Comparison of ENCODE assay signal across 8 cellular contexts in genomic region chrX:53421125-53421524, GRCh38. TPM values are rescaled to one million over a fixed set of nuclear protein-coding genes. Genes with fewer than 3 reads are reported as not detected.
A peak's percentile ranks its signal among the peaks of the same experiment; 100 is the strongest.
DNase-seq lines count a peak whose midpoint lies in the region; ATAC-seq and TF ChIP-seq lines count a peak whose summit lies in the region.

No MANE protein-coding gene starts in this region.

- no peak for DNase-seq in activated naive CD4-positive, alpha-beta T cell treated with anti-CD3 and anti-CD28 coated beads for 36 hours
- DNase-seq in activated naive CD4-positive, alpha-beta T cell (lab: John Stamatoyannopoulos, UW), result no peak
- DNase-seq in activated CD8-positive, alpha-beta T cell treated with anti-CD3 and anti-CD28 coated beads, Interleukin-2, amount 10 ng/mL, durations not matched to agents 7 days and 5 days, result no peak
- no peak for DNase-seq in suprapubic skin (ENCODE audit: low spot score in 2 of 2)
- no peak for DNase-seq in foreskin melanocyte
- no peak for DNase-seq in epidermal melanocyte (ENCODE audit: insufficient read length, low spot score)
- no peak for DNase-seq in NCI-H226

- WGBS in suprapubic skin, result 13% methylated on average over 2 of the region's 2 CpGs

- H3K36me3 Mint-ChIP-seq in activated naive CD4-positive, alpha-beta T cell treated with anti-CD3 and anti-CD28 coated beads for 36 hours (ENCODE audit: low read depth), result peaks cover 17% of the 10 kb centered on the region
- H3K36me3 Mint-ChIP-seq in activated CD8-positive, alpha-beta T cell treated with anti-CD3 and anti-CD28 coated beads, Interleukin-2, amount 10 ng/mL, durations not matched to agents 7 days and 5 days (ENCODE audit: low read depth), result peaks cover 18% of the 10 kb centered on the region

- H3K4me1 Mint-ChIP-seq in activated naive CD4-positive, alpha-beta T cell treated with anti-CD3 and anti-CD28 coated beads for 36 hours (ENCODE audit: low read depth), result peaks cover 30% of the 10 kb centered on the region
- peaks cover 26% of the 10 kb centered on the region for H3K4me1 Mint-ChIP-seq in activated CD8-positive, alpha-beta T cell treated with anti-CD3 and anti-CD28 coated beads, Interleukin-2, amount 10 ng/mL, durations not matched to agents 7 days and 5 days (ENCODE audit: low read depth)

- H3K9me3 Mint-ChIP-seq in activated naive CD4-positive, alpha-beta T cell treated with anti-CD3 and anti-CD28 coated beads for 36 hours, result no peaks in the 10 kb centered on the region
- H3K9me3 Mint-ChIP-seq in activated CD8-positive, alpha-beta T cell treated with anti-CD3 and anti-CD28 coated beads, Interleukin-2, amount 10 ng/mL, durations not matched to agents 7 days and 5 days (ENCODE audit: insufficient read depth), result no peaks in the 10 kb centered on the region

- TF ChIP-seq CTCF in suprapubic skin (IDR thresholded peaks at IDR 0.05), result no peak

- no peaks in the 10 kb centered on the region for H3K27me3 ChIP-seq in suprapubic skin

- POLR2A ChIA-PET in activated CD8-positive, alpha-beta T cell treated with anti-CD3 and anti-CD28 coated beads, Interleukin-2, amount 10 ng/mL, durations not matched to agents 7 days and 5 days (lab: Charles Lee), result interaction anchor here (1.5 to 1.6 kb wide), 2 partner anchors 8 to 26 kb away, joined by 3 to 4 read pairs; no protein-coding TSS in a partner anchor

- intact Hi-C loops in activated naive CD4-positive, alpha-beta T cell treated with anti-CD3 and anti-CD28 coated beads for 36 hours (cut with micrococcal nuclease), result loop anchor here (5.0 kb wide), 2 partner anchors 329 to 424 kb away; partner anchors contain the start of gene KANTR

- H3K4me3 ChIP-seq in iPS-18c (ENCODE audit: insufficient read depth, low read depth, low read length) (peak overlapping the region; percentile 81), suprapubic skin (peak overlapping the region; percentile 59)

- no peaks in the 10 kb centered on the region for H3K9me3 ChIP-seq in iPS-18c (ENCODE audit: control insufficient read depth, insufficient read depth, low read length)
- no peaks in the 10 kb centered on the region for H3K9me3 ChIP-seq in suprapubic skin

- no peak for TF ChIP-seq EP300 in suprapubic skin (IDR thresholded peaks at IDR 0.05)

- no peak overlapping the region for H3K27ac ChIP-seq in suprapubic skin

- TF ChIP-seq POLR2A in suprapubic skin (IDR thresholded peaks at IDR 0.05), result no peak

- H3K27me3 Mint-ChIP-seq in activated naive CD4-positive, alpha-beta T cell treated with anti-CD3 and anti-CD28 coated beads for 36 hours (ENCODE audit: low read depth), result no peaks in the 10 kb centered on the region
- no peaks in the 10 kb centered on the region for H3K27me3 Mint-ChIP-seq in activated CD8-positive, alpha-beta T cell treated with anti-CD3 and anti-CD28 coated beads, Interleukin-2, amount 10 ng/mL, durations not matched to agents 7 days and 5 days (ENCODE audit: low read depth)

- peak overlapping the region; percentile 88 for H3K4me3 Mint-ChIP-seq in activated naive CD4-positive, alpha-beta T cell treated with anti-CD3 and anti-CD28 coated beads for 36 hours
- H3K4me3 Mint-ChIP-seq in activated CD8-positive, alpha-beta T cell treated with anti-CD3 and anti-CD28 coated beads, Interleukin-2, amount 10 ng/mL, durations not matched to agents 7 days and 5 days, result peak overlapping the region; percentile 95

- ATAC-seq in activated CD8-positive, alpha-beta T cell treated with anti-CD3 and anti-CD28 coated beads, Interleukin-2, amount 10 ng/mL, durations not matched to agents 7 days and 5 days, result no peak

- no peaks in the 10 kb centered on the region for H3K36me3 ChIP-seq in suprapubic skin

- H3K4me1 ChIP-seq in suprapubic skin, result peaks cover 16% of the 10 kb centered on the region

- CTCF ChIA-PET in activated naive CD4-positive, alpha-beta T cell treated with anti-CD3 and anti-CD28 coated beads for 36 hours (lab: Charles Lee), result interaction anchor here (2.2 kb wide), 2 partner anchors 14 to 103 kb away, joined by 6 to 7 read pairs; no protein-coding TSS in a partner anchor
- CTCF ChIA-PET in activated CD8-positive, alpha-beta T cell treated with anti-CD3 and anti-CD28 coated beads, Interleukin-2, amount 10 ng/mL, durations not matched to agents 7 days and 5 days (lab: Charles Lee), result interaction anchor here (1.1 to 1.4 kb wide), 2 partner anchors 37 to 108 kb away, joined by 3 to 4 read pairs; no protein-coding TSS in a partner anchor

- H3K27ac Mint-ChIP-seq in activated naive CD4-positive, alpha-beta T cell treated with anti-CD3 and anti-CD28 coated beads for 36 hours, result peak overlapping the region; percentile 97
- H3K27ac Mint-ChIP-seq in activated CD8-positive, alpha-beta T cell treated with anti-CD3 and anti-CD28 coated beads, Interleukin-2, amount 10 ng/mL, durations not matched to agents 7 days and 5 days, result peak overlapping the region; percentile 99

RNA-seq across cellular contexts. Expression of gene SMC1A, which starts 1.3 kb away (rescaled TPM):
- total RNA-seq in activated naive CD4-positive, alpha-beta T cell treated with anti-CD3 and anti-CD28 coated beads for 36 hours, result 100 to 1,000 TPM; 169 to 170 TPM
- 100 to 1,000 TPM; 151 to 155 TPM for total RNA-seq in activated CD8-positive, alpha-beta T cell treated with anti-CD3 and anti-CD28 coated beads, Interleukin-2, amount 10 ng/mL, durations not matched to agents 7 days and 5 days
- total RNA-seq in suprapubic skin, result 10 to 100 TPM; 28.9 to 33.9 (median 32.2) TPM

RNA-seq across cellular contexts. Expression of gene RIBC1, which starts 1.5 kb away (rescaled TPM):
- total RNA-seq in activated naive CD4-positive, alpha-beta T cell treated with anti-CD3 and anti-CD28 coated beads for 36 hours, result under 1 TPM; 0.48 to 0.67 TPM
- 1 to 10 TPM in 1 of 2 experiments, under 1 TPM in 1; 0.91 to 1.1 TPM for total RNA-seq in activated CD8-positive, alpha-beta T cell treated with anti-CD3 and anti-CD28 coated beads, Interleukin-2, amount 10 ng/mL, durations not matched to agents 7 days and 5 days
- total RNA-seq in suprapubic skin, result under 1 TPM in 3 of 4 donors, not detected in 1; 0.34 to 0.56 (median 0.38) TPM

RNA-seq across cellular contexts. Expression of gene HSD17B10, which starts 13.0 kb away (rescaled TPM):
- total RNA-seq in activated naive CD4-positive, alpha-beta T cell treated with anti-CD3 and anti-CD28 coated beads for 36 hours, result 10 to 100 TPM; 69.2 to 75.2 TPM
- total RNA-seq in activated CD8-positive, alpha-beta T cell treated with anti-CD3 and anti-CD28 coated beads, Interleukin-2, amount 10 ng/mL, durations not matched to agents 7 days and 5 days, result 100 to 1,000 TPM; 106 to 113 TPM
- 100 to 1,000 TPM in 1 of 4 donors, 10 to 100 TPM in 3; 46.6 to 106 (median 93.6) TPM for total RNA-seq in suprapubic skin

Comparison
In these comparisons a context has a peak if more than half of its experiments do, and no peak if none do; other contexts are left out.
1. RNA of gene SMC1A, which starts 1.3 kb away (total RNA-seq): 169 to 170 TPM in activated naive CD4-positive, alpha-beta T cell treated with anti-CD3 and anti-CD28 coated beads for 36 hours and 151 to 155 TPM in activated CD8-positive, alpha-beta T cell treated with anti-CD3 and anti-CD28 coated beads, Interleukin-2, amount 10 ng/mL, durations not matched to agents 7 days and 5 days; 28.9 to 33.9 TPM in suprapubic skin; every median in the first group is over 4 times any median in the second.